In genomic region chr18:75211002-75211621, GRCh38 we compare ENCODE assay signal across 8 cellular contexts.
DNase-seq lines count a peak whose midpoint lies in the region; ATAC-seq and TF ChIP-seq lines count a peak whose summit lies in the region.

No MANE protein-coding gene starts in this region.

- peak overlapping the region; percentile 99 for H3K4me3 Mint-ChIP-seq in activated naive CD4-positive, alpha-beta T cell treated with anti-CD3 and anti-CD28 coated beads, Interleukin-2, amount 50 U/mL, for 24 hours
- H3K4me3 Mint-ChIP-seq in stimulated activated effector memory CD8-positive, alpha-beta T cell treated with anti-CD3 and anti-CD28 coated beads, Interleukin-12 subunit alpha, Interleukin-12 subunit beta, amount 100 ng/mL, for 72 hours = peak overlapping the region; percentile 100

- no peak for TF ChIP-seq CTCF in NB4 (IDR thresholded peaks at IDR 0.05; ENCODE audit: low read depth, low read length)

- no peaks in the 10 kb centered on the region for H3K9me3 Mint-ChIP-seq in activated naive CD4-positive, alpha-beta T cell treated with anti-CD3 and anti-CD28 coated beads, Interleukin-2, amount 50 U/mL, for 24 hours
- H3K9me3 Mint-ChIP-seq in stimulated activated effector memory CD8-positive, alpha-beta T cell treated with anti-CD3 and anti-CD28 coated beads, Interleukin-12 subunit alpha, Interleukin-12 subunit beta, amount 100 ng/mL, for 72 hours = no peaks in the 10 kb centered on the region

- H3K36me3 Mint-ChIP-seq in activated naive CD4-positive, alpha-beta T cell treated with anti-CD3 and anti-CD28 coated beads, Interleukin-2, amount 50 U/mL, for 24 hours = peaks cover 2% of the 10 kb centered on the region
- peaks cover 41% of the 10 kb centered on the region for H3K36me3 Mint-ChIP-seq in stimulated activated effector memory CD8-positive, alpha-beta T cell treated with anti-CD3 and anti-CD28 coated beads, Interleukin-12 subunit alpha, Interleukin-12 subunit beta, amount 100 ng/mL, for 72 hours

- no peak for TF ChIP-seq POLR2A in NB4 (IDR thresholded peaks at IDR 0.05; ENCODE audit: extremely low read depth, insufficient read length)

- DNase-seq in NCI-H748 (lab: John Stamatoyannopoulos, UW; ENCODE audit: unreplicated experiment) (peak; percentile 67), NCI-H748 treated with DMSO at 0.1 percent for 48 hours (lab: John Stamatoyannopoulos, UW) (no peak), NB4 (ENCODE audit: low read depth) (peak; percentile 54), NCI-H226 (no peak)
- DNase-seq in stimulated activated effector memory CD8-positive, alpha-beta T cell treated with anti-CD3 and anti-CD28 coated beads, Interleukin-12 subunit alpha, Interleukin-12 subunit beta, amount 100 ng/mL, for 72 hours (ENCODE audit: low spot score in 2 of 2) = peak in 1 of 2 donors; percentile 70

- peaks cover 70% of the 10 kb centered on the region for H3K4me1 Mint-ChIP-seq in activated naive CD4-positive, alpha-beta T cell treated with anti-CD3 and anti-CD28 coated beads, Interleukin-2, amount 50 U/mL, for 24 hours
- H3K4me1 Mint-ChIP-seq in stimulated activated effector memory CD8-positive, alpha-beta T cell treated with anti-CD3 and anti-CD28 coated beads, Interleukin-12 subunit alpha, Interleukin-12 subunit beta, amount 100 ng/mL, for 72 hours = peaks cover 53% of the 10 kb centered on the region

- no peaks in the 10 kb centered on the region for H3K27me3 Mint-ChIP-seq in activated naive CD4-positive, alpha-beta T cell treated with anti-CD3 and anti-CD28 coated beads, Interleukin-2, amount 50 U/mL, for 24 hours

- ATAC-seq in stimulated activated effector memory CD8-positive, alpha-beta T cell treated with anti-CD3 and anti-CD28 coated beads, Interleukin-12 subunit alpha, Interleukin-12 subunit beta, amount 100 ng/mL, for 72 hours = no peak
- no peak for ATAC-seq in GM19395 (IDR thresholded peaks at IDR 0.05; ENCODE audit: unreplicated experiment)

- H3K4me3 ChIP-seq in NB4 (ENCODE audit: low read depth, low read length) = peak overlapping the region; percentile 78
- peak overlapping the region; percentile 45 for H3K4me3 ChIP-seq in iPS-11a (ENCODE audit: low read depth, low read length)

- H3K27ac Mint-ChIP-seq in activated naive CD4-positive, alpha-beta T cell treated with anti-CD3 and anti-CD28 coated beads, Interleukin-2, amount 50 U/mL, for 24 hours = peak overlapping the region; percentile 98
- peak overlapping the region; percentile 98 for H3K27ac Mint-ChIP-seq in stimulated activated effector memory CD8-positive, alpha-beta T cell treated with anti-CD3 and anti-CD28 coated beads, Interleukin-12 subunit alpha, Interleukin-12 subunit beta, amount 100 ng/mL, for 72 hours

Comparison
In these comparisons a context has a peak if more than half of its experiments do, and no peak if none do; other contexts are left out.
1. DNase-seq: peak in NCI-H748 (single experiment) and NB4 (single experiment); none in NCI-H748 treated with DMSO at 0.1 percent for 48 hours (single experiment) and NCI-H226 (single experiment).